In genomic region chr12:25615119-25615518, GRCh38 we compare ENCODE assay signal across 12 cellular contexts.
DNase-seq lines count a peak whose midpoint lies in the region; TF ChIP-seq lines count a peak whose summit lies in the region.
"Had no signal": no experiment of that assay in that cellular context is flagged by ENCODE, and none has a peak within 500 bp of the region (broad histone marks: within the 10 kb centered on the region; RNA-seq: fewer than 3 reads in every experiment).

No MANE protein-coding gene starts in this region.

- no peaks in the 10 kb centered on the region for H3K4me1 ChIP-seq in vagina
- H3K4me1 ChIP-seq: right lobe of liver had no signal

- intact Hi-C loops in vagina (cut with DNase I): no loop called here

- H3K27me3 ChIP-seq in vagina: no peaks in the 10 kb centered on the region
- H3K27me3 ChIP-seq: right lobe of liver had no signal

- H3K27ac ChIP-seq in vagina: no peak overlapping the region
- H3K27ac ChIP-seq: right lobe of liver had no signal

- TF ChIP-seq CTCF in AG09309 (IDR thresholded peaks at IDR 0.05; ENCODE audit: control insufficient read depth, insufficient read depth, low read depth, low read length, missing control alignments) (no peak), vagina (IDR thresholded peaks at IDR 0.05) (no peak)

- no peak for TF ChIP-seq POLR2A in vagina (IDR thresholded peaks at IDR 0.05)

- no peaks in the 10 kb centered on the region for H3K9me3 ChIP-seq in vagina
- H3K9me3 ChIP-seq: right lobe of liver had no signal

- H3K36me3 ChIP-seq in vagina: no peaks in the 10 kb centered on the region
- H3K36me3 ChIP-seq: right lobe of liver had no signal

- DNase-seq in AG09309 (ENCODE audit: low read depth) (peak; percentile 67), LHCN-M2 (ENCODE audit: low read depth) (peak; percentile 76), amniotic stem cell (lab: John Stamatoyannopoulos, UW) (peak; percentile 34), iPS-NIHi11 (ENCODE audit: low spot score) (peak; percentile 14), vagina (ENCODE audit: extremely low spot score in 2 of 2) (no peak), GM19238 (ENCODE audit: insufficient read length, low spot score) (no peak), COR-L47 (lab: John Stamatoyannopoulos, UW) (no peak), GM19240 (ENCODE audit: insufficient read length, low spot score) (no peak)
- DNase-seq: Calu3; central memory CD4-positive, alpha-beta T cell; right lobe of liver; SHP77 had no signal

- H3K4me3 ChIP-seq in AG09309 (ENCODE audit: control insufficient read depth, low read depth, low read length): no peak overlapping the region
- no peak overlapping the region for H3K4me3 ChIP-seq in vagina
- H3K4me3 ChIP-seq: right lobe of liver had no signal

Comparison
In these comparisons a context has a peak if more than half of its experiments do, and no peak if none do; other contexts are left out.
1. DNase-seq: peak in AG09309 (single experiment), LHCN-M2 (single experiment), amniotic stem cell (single experiment) and iPS-NIHi11 (single experiment); none in vagina (0 of 2), GM19238 (single experiment), COR-L47 (single experiment) and GM19240 (single experiment).